In genomic region chr15:27342991-27343390, GRCh38 we compare ENCODE assay signal across 17 cellular contexts.
A peak's percentile ranks its signal among the peaks of the same experiment; 100 is the strongest.
DNase-seq lines count a peak whose midpoint lies in the region; TF ChIP-seq lines count a peak whose summit lies in the region.
"Had no signal": no experiment of that assay in that cellular context is flagged by ENCODE, and none has a peak within 500 bp of the region (broad histone marks: within the 10 kb centered on the region; RNA-seq: fewer than 3 reads in every experiment).

No MANE protein-coding gene starts in this region.

- intact Hi-C loops in thyroid gland (cut with DNase I) (no loop called here), sigmoid colon (cut with DNase I) (no loop called here)

- 59 to 62% methylated on average over 8 of the region's 8 CpGs for WGBS in thyroid gland, 2 donors
- WGBS in sigmoid colon, 2 donors: 61 to 70% methylated on average over 8 of the region's 8 CpGs

- no peaks in the 10 kb centered on the region for H3K4me1 ChIP-seq in thyroid gland
- no peaks in the 10 kb centered on the region for H3K4me1 ChIP-seq in sigmoid colon
- no peaks in the 10 kb centered on the region for H3K4me1 ChIP-seq in right atrium auricular region
- H3K4me1 ChIP-seq: A549 had no signal

- TF ChIP-seq CTCF in thyroid gland (IDR thresholded peaks at IDR 0.05): no peak
- TF ChIP-seq CTCF in sigmoid colon (IDR thresholded peaks at IDR 0.05): no peak
- no peak for TF ChIP-seq CTCF in right atrium auricular region (IDR thresholded peaks at IDR 0.05)

- no peaks in the 10 kb centered on the region for H3K36me3 ChIP-seq in thyroid gland
- no peaks in the 10 kb centered on the region for H3K36me3 ChIP-seq in sigmoid colon
- H3K36me3 ChIP-seq in right atrium auricular region: no peaks in the 10 kb centered on the region

- TF ChIP-seq EP300 in sigmoid colon (IDR thresholded peaks at IDR 0.05): no peak

- H3K27me3 ChIP-seq in thyroid gland (no peaks in the 10 kb centered on the region), sigmoid colon (no peaks in the 10 kb centered on the region), right atrium auricular region (no peaks in the 10 kb centered on the region)

- DNase-seq in NCI-H82 (lab: John Stamatoyannopoulos, UW) (peak; percentile 48), NCI-H82 treated with DMSO at 0.1 percent for 48 hours (lab: John Stamatoyannopoulos, UW; ENCODE audit: unreplicated experiment) (no peak), NCI-H748 (lab: John Stamatoyannopoulos, UW; ENCODE audit: unreplicated experiment) (peak; percentile 85), iPS-NIHi11 (ENCODE audit: low spot score) (peak; percentile 33), thyroid gland (peak; percentile 11 to 25), sigmoid colon (no peak), T-helper 2 cell (no peak), right atrium auricular region (ENCODE audit: low spot score) (no peak)
- DNase-seq: DND-41, GF-D8, H9, KBM-7, NCI-H1048, NCI-H187, NCI-H2171 treated with DMSO at 0.1 percent for 48 hours, SHP77 had no signal

- H3K4me3 ChIP-seq in thyroid gland (replicated peaks in 1 of 3) (no peak overlapping the region), sigmoid colon (no peak overlapping the region), right atrium auricular region (no peak overlapping the region)
- H3K4me3 ChIP-seq: A549 had no signal

- H3K9me3 ChIP-seq in thyroid gland: no peaks in the 10 kb centered on the region
- peaks cover 0 to 7% (median 0%) of the 10 kb centered on the region in 4 donors for H3K9me3 ChIP-seq in sigmoid colon
- no peaks in the 10 kb centered on the region for H3K9me3 ChIP-seq in right atrium auricular region

- H3K27ac ChIP-seq in thyroid gland (no peak overlapping the region), sigmoid colon (no peak overlapping the region), right atrium auricular region (no peak overlapping the region)
- H3K27ac ChIP-seq: A549 had no signal

- no peak for TF ChIP-seq POLR2A in thyroid gland (IDR thresholded peaks at IDR 0.05)
- TF ChIP-seq POLR2A in sigmoid colon (IDR thresholded peaks at IDR 0.05): no peak

Comparison
In these comparisons a context has a peak if more than half of its experiments do, and no peak if none do; other contexts are left out.
1. DNase-seq: peak in NCI-H82 (single experiment), NCI-H748 (single experiment), iPS-NIHi11 (single experiment) and thyroid gland (2 of 2); none in NCI-H82 treated with DMSO at 0.1 percent for 48 hours (single experiment), sigmoid colon (single experiment), T-helper 2 cell (0 of 5) and right atrium auricular region (single experiment).